Comparison of ENCODE assay signal across 9 cellular contexts in genomic region chr1:209756608-209757445, GRCh38. TPM values are rescaled to one million over a fixed set of nuclear protein-coding genes. Genes with fewer than 3 reads are reported as not detected.
DNase-seq lines count a peak whose midpoint lies in the region; ATAC-seq and TF ChIP-seq lines count a peak whose summit lies in the region.
"Had no signal": no experiment of that assay in that cellular context is flagged by ENCODE, and none has a peak within 500 bp of the region (broad histone marks: within the 10 kb centered on the region; RNA-seq: fewer than 3 reads in every experiment).

No MANE protein-coding gene starts in this region.

- ATAC-seq in GM19035 (IDR thresholded peaks at IDR 0.05; ENCODE audit: unreplicated experiment) (peak; percentile 33), HG02981 (IDR thresholded peaks at IDR 0.05; ENCODE audit: unreplicated experiment) (peak; percentile 25), Right ventricle myocardium superior (ENCODE audit: poor library complexity) (peak; percentile 28), upper lobe of right lung (peak; percentile 62), HG02840 (IDR thresholded peaks at IDR 0.05; ENCODE audit: low FRiP score, unreplicated experiment) (no peak)

- H3K4me1 ChIP-seq in upper lobe of right lung = peaks cover 7% of the 10 kb centered on the region

- H3K27ac ChIP-seq in upper lobe of right lung = peak overlapping the region; percentile 32

- H3K4me3 ChIP-seq in upper lobe of right lung = peak overlapping the region; percentile 41

- H3K36me3 ChIP-seq in upper lobe of right lung = no peaks in the 10 kb centered on the region

- TF ChIP-seq CTCF in upper lobe of right lung (IDR thresholded peaks at IDR 0.05) = no peak

- DNase-seq in UCSD-AML1 (lab: John Stamatoyannopoulos, UW; ENCODE audit: unreplicated experiment) (peak; percentile 49), Right ventricle myocardium superior (no peak), upper lobe of right lung (no peak), retina (no peak), cerebellar cortex (ENCODE audit: low spot score) (no peak)

- no peaks in the 10 kb centered on the region for H3K27me3 ChIP-seq in upper lobe of right lung

- intact Hi-C loops in Right ventricle myocardium superior (cut with DNase I) (no loop called here), upper lobe of right lung (cut with DNase I) (no loop called here)

- H3K9me3 ChIP-seq in upper lobe of right lung = no peaks in the 10 kb centered on the region

RNA-seq across cellular contexts. Expression of gene TRAF3IP3, which starts 1.0 kb away (rescaled TPM):
- total RNA-seq in Right ventricle myocardium superior (0.70 TPM), upper lobe of right lung (12.4 TPM)
- total RNA-seq: LHCN-M2 had no signal

RNA-seq across cellular contexts. Expression of gene C1orf74, which starts 27.5 kb away (rescaled TPM):
- 1.9 TPM for total RNA-seq in Right ventricle myocardium superior
- 0.96 TPM for total RNA-seq in upper lobe of right lung

RNA-seq across cellular contexts. Expression of gene IRF6, which starts 49.1 kb away (rescaled TPM):
- total RNA-seq in Right ventricle myocardium superior (31.6 TPM), upper lobe of right lung (17.9 TPM)
- total RNA-seq: LHCN-M2 had no signal

RNA-seq across cellular contexts. Expression of gene HSD11B1, which starts 52.2 kb away (rescaled TPM):
- total RNA-seq in Right ventricle myocardium superior (4.6 TPM), upper lobe of right lung (16.9 TPM)
- total RNA-seq: LHCN-M2 had no signal
